27 cellular contexts compared by ENCODE assay signal in the genomic region with DNA sequence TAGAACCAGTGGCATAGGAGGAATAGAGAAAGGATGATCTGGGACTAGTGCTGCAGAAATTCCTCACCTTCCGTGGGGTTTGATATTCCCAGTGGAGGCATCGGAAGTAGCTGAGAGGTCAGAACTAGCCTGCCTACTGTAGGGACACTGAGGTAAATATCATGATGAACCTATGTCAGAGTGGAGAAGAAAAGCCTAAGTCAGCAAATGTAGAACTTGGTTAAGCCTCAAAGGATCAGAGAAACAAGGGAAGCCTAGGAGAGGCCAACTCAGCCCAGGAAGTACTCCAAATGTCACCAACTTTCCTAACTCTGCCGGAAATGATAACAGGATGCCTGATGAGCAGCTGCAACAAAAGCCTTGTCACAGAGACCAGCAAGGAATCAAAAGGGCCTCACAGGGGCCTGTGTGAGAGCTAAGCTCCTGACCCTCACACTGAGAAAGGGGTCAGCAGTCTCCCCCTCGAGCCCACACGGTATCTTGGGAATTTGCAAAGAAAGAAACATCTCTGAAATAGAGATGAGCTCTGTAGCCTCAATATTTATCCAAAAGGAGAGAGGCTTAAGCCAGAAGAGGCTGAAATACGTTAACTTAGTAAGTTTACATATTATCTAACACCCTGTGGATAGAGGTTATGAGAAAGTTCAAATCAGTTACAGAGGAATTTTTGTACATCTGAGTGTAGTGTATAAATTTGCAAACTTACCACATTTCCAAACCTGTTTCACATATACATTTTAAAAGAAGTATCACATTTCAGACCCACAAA.
DNase-seq lines count a peak whose midpoint lies in the region; ATAC-seq and TF ChIP-seq lines count a peak whose summit lies in the region.
"Had no signal": no experiment of that assay in that cellular context is flagged by ENCODE, and none has a peak within 500 bp of the region (broad histone marks: within the 10 kb centered on the region; RNA-seq: fewer than 3 reads in every experiment).

No MANE protein-coding gene starts in this region.

- no peak overlapping the region for H3K4me3 ChIP-seq in GM23338
- H3K4me3 ChIP-seq in astrocyte of the spinal cord (ENCODE audit: low read depth, low read length): no peak overlapping the region
- no peak overlapping the region for H3K4me3 ChIP-seq in fibroblast of villous mesenchyme (ENCODE audit: low read depth, low read length)
- no peak overlapping the region for H3K4me3 ChIP-seq in osteoblast (ENCODE audit: insufficient read depth, low read length)
- H3K4me3 ChIP-seq in gastrocnemius medialis: no peak overlapping the region
- H3K4me3 ChIP-seq: body of pancreas, pancreas, Peyer's patch, right lobe of liver, SJSA1, upper lobe of left lung had no signal

- TF ChIP-seq POLR2A in GM18505 (IDR thresholded peaks at IDR 0.05; ENCODE audit: borderline replicate concordance, extremely low read depth, insufficient read depth, insufficient read length) (no peak), gastrocnemius medialis (IDR thresholded peaks at IDR 0.05) (no peak)

- no peaks in the 10 kb centered on the region for H3K9me3 Mint-ChIP-seq in GM23338
- H3K9me3 Mint-ChIP-seq: activated CD4-positive, alpha-beta T cell treated with anti-CD3 and anti-CD28 coated beads, Interleukin-2, amount 10 ng/mL, durations not matched to agents 24 days and 14 days; activated naive CD4-positive, alpha-beta T cell treated with anti-CD3 and anti-CD28 coated beads, Interleukin-2, amount 50 U/mL, for 24 hours had no signal

- no peaks in the 10 kb centered on the region for H3K36me3 Mint-ChIP-seq in GM23338 (ENCODE audit: low read depth)
- H3K36me3 Mint-ChIP-seq: activated naive CD4-positive, alpha-beta T cell treated with anti-CD3 and anti-CD28 coated beads, Interleukin-2, amount 50 U/mL, for 24 hours; immature natural killer cell had no signal

- in situ Hi-C loops in astrocyte of the spinal cord (cut with HindIII; ENCODE audit: low sequenced_read_pairs): no loop called here
- in situ Hi-C loops in gastrocnemius medialis (cut with MboI; ENCODE audit: low sequenced_read_pairs in 4 of 4): no loop called here

- H3K27me3 Mint-ChIP-seq in GM23338 (ENCODE audit: insufficient read depth, low read depth, poor library complexity): no peaks in the 10 kb centered on the region
- H3K27me3 Mint-ChIP-seq: activated CD4-positive, alpha-beta T cell treated with anti-CD3 and anti-CD28 coated beads, Interleukin-2, amount 10 ng/mL, durations not matched to agents 24 days and 14 days; activated naive CD4-positive, alpha-beta T cell treated with anti-CD3 and anti-CD28 coated beads, Interleukin-2, amount 50 U/mL, for 24 hours had no signal

- H3K27me3 ChIP-seq in GM23338 (ENCODE audit: insufficient read depth) (no peaks in the 10 kb centered on the region), osteoblast (ENCODE audit: insufficient read depth, low read length) (no peaks in the 10 kb centered on the region), gastrocnemius medialis (no peaks in the 10 kb centered on the region)
- H3K27me3 ChIP-seq: body of pancreas, pancreas, Peyer's patch, right lobe of liver, SJSA1, upper lobe of left lung had no signal

- H4K20me1 ChIP-seq in GM23338 (replicated peaks; ENCODE audit: insufficient read depth) (no peaks in the 10 kb centered on the region), osteoblast (ENCODE audit: insufficient read depth, low read length) (no peaks in the 10 kb centered on the region)

- H2AFZ ChIP-seq in GM23338: peak overlapping the region; percentile 49; the same call in 1 of the 2 replicates
- H2AFZ ChIP-seq in osteoblast (ENCODE audit: low read length): peak overlapping the region; percentile 69

- no peaks in the 10 kb centered on the region for H3F3A ChIP-seq in GM23338 (replicated peaks; ENCODE audit: low read depth)

- H3K79me2 ChIP-seq in GM23338 (replicated peaks; ENCODE audit: insufficient read depth) (no peaks in the 10 kb centered on the region), osteoblast (ENCODE audit: insufficient read depth, low read length) (no peaks in the 10 kb centered on the region)

- H3K27ac ChIP-seq in GM23338 (ENCODE audit: low read depth) (no peak overlapping the region), osteoblast (ENCODE audit: low read depth, low read length) (no peak overlapping the region), gastrocnemius medialis (no peak overlapping the region)
- H3K27ac ChIP-seq: body of pancreas, C4-2B, pancreas, Peyer's patch, right lobe of liver, SJSA1, VCaP had no signal

- intact Hi-C loops in gastrocnemius medialis (cut with DNase I; ENCODE audit: low total_unique reads): no loop called here

- peaks cover 6% of the 10 kb centered on the region; the same call in 2 of the 3 replicates for H3K4me1 Mint-ChIP-seq in GM23338
- H3K4me1 Mint-ChIP-seq: activated CD4-positive, alpha-beta T cell treated with anti-CD3 and anti-CD28 coated beads, Interleukin-2, amount 10 ng/mL, durations not matched to agents 24 days and 14 days; activated naive CD4-positive, alpha-beta T cell treated with anti-CD3 and anti-CD28 coated beads, Interleukin-2, amount 50 U/mL, for 24 hours; immature natural killer cell had no signal

- TF ChIP-seq CTCF in GM23338 (conservative IDR thresholded peaks at IDR 0.05; ENCODE audit: low read depth in 2 of 2): no peak
- no peak for TF ChIP-seq CTCF in astrocyte of the spinal cord (IDR thresholded peaks at IDR 0.05; ENCODE audit: low read depth, low read length)
- no peak for TF ChIP-seq CTCF in fibroblast of villous mesenchyme (IDR thresholded peaks at IDR 0.05; ENCODE audit: insufficient read depth, low read depth, low read length)
- TF ChIP-seq CTCF in osteoblast (IDR thresholded peaks at IDR 0.05; ENCODE audit: extremely low read depth, low read depth, low read length): no peak
- TF ChIP-seq CTCF in gastrocnemius medialis (IDR thresholded peaks at IDR 0.05 in 4 of 5, conservative IDR thresholded peaks at IDR 0.05 in 1 of 5): no peak

- ATAC-seq in GM23338: no peak
- ATAC-seq in HG03460 (IDR thresholded peaks at IDR 0.05; ENCODE audit: unreplicated experiment): no peak
- no peak for ATAC-seq in GM18505 (IDR thresholded peaks at IDR 0.05; ENCODE audit: unreplicated experiment)
- ATAC-seq in gastrocnemius medialis: no peak
- ATAC-seq: body of pancreas, pancreas had no signal

- no peak overlapping the region for H3K27ac Mint-ChIP-seq in GM23338
- H3K27ac Mint-ChIP-seq: activated CD4-positive, alpha-beta T cell treated with anti-CD3 and anti-CD28 coated beads, Interleukin-2, amount 10 ng/mL, durations not matched to agents 24 days and 14 days; activated naive CD4-positive, alpha-beta T cell treated with anti-CD3 and anti-CD28 coated beads, Interleukin-2, amount 50 U/mL, for 24 hours; immature natural killer cell; T-helper 1 cell treated with Interleukin-12 subunit alpha and Interleukin-12 subunit beta and Interleukin-4 antibody, amounts not matched to agents 30 μg/mL and 1 μg/mL, for 36 hours had no signal

- no peaks in the 10 kb centered on the region for H3K4me1 ChIP-seq in GM23338 (ENCODE audit: insufficient read depth)
- no peaks in the 10 kb centered on the region for H3K4me1 ChIP-seq in osteoblast (ENCODE audit: insufficient read depth, low read length)
- H3K4me1 ChIP-seq in gastrocnemius medialis: no peaks in the 10 kb centered on the region
- H3K4me1 ChIP-seq: body of pancreas, pancreas, Peyer's patch, right lobe of liver had no signal

- no peak overlapping the region for H3K4me3 Mint-ChIP-seq in GM23338
- H3K4me3 Mint-ChIP-seq: activated CD4-positive, alpha-beta T cell treated with anti-CD3 and anti-CD28 coated beads, Interleukin-2, amount 10 ng/mL, durations not matched to agents 24 days and 14 days; activated naive CD4-positive, alpha-beta T cell treated with anti-CD3 and anti-CD28 coated beads, Interleukin-2, amount 50 U/mL, for 24 hours; immature natural killer cell; T-helper 1 cell treated with Interleukin-12 subunit alpha and Interleukin-12 subunit beta and Interleukin-4 antibody, amounts not matched to agents 30 μg/mL and 1 μg/mL, for 36 hours had no signal

- H3K36me3 ChIP-seq in GM23338 (ENCODE audit: insufficient read depth) (no peaks in the 10 kb centered on the region), osteoblast (ENCODE audit: insufficient read depth, low read length) (no peaks in the 10 kb centered on the region), gastrocnemius medialis (no peaks in the 10 kb centered on the region)
- H3K36me3 ChIP-seq: pancreas, Peyer's patch, right lobe of liver, SJSA1, upper lobe of left lung had no signal

- H3K9me2 ChIP-seq in GM23338 (ENCODE audit: insufficient read depth): no peaks in the 10 kb centered on the region; the same call in 1 of the 2 replicates

- H3K9me3 ChIP-seq in osteoblast (ENCODE audit: low read depth, low read length) (no peaks in the 10 kb centered on the region), gastrocnemius medialis (no peaks in the 10 kb centered on the region)
- H3K9me3 ChIP-seq: body of pancreas, pancreas, Peyer's patch, right lobe of liver, SJSA1, upper lobe of left lung had no signal

- H3K4me2 ChIP-seq in GM23338 (no peak overlapping the region), osteoblast (ENCODE audit: insufficient read depth, low read length) (no peak overlapping the region)

- DNase-seq in GM23338 (ENCODE audit: low spot score): peak; percentile 2
- DNase-seq in astrocyte of the spinal cord (ENCODE audit: low read depth, low spot score): peak; percentile 56
- peak; percentile 26 for DNase-seq in fibroblast of villous mesenchyme (ENCODE audit: low read depth)
- no peak for DNase-seq in osteoblast (ENCODE audit: insufficient read length, low spot score, missing footprints)
- DNase-seq in effector CD4-positive, alpha-beta T cell: no peak
- no peak for DNase-seq in gastrocnemius medialis
- DNase-seq: ACHN; activated CD4-positive, alpha-beta T cell treated with anti-CD3 and anti-CD28 coated beads, Interleukin-2, amount 10 ng/mL, durations not matched to agents 24 days and 14 days; body of pancreas; cortex of kidney; EL; H7; immature natural killer cell; NCI-H1417 treated with DMSO at 0.1 percent for 48 hours; NCI-H2107; NK-92 treated with Interleukin-12 subunit alpha and Interleukin-12 subunit beta, amount 100 ng/mL, for 24 hours; pancreas; Peyer's patch; right lobe of liver; upper lobe of left lung had no signal

Comparison
In these comparisons a context has a peak if more than half of its experiments do, and no peak if none do; other contexts are left out.
1. DNase-seq: peak in GM23338 (single experiment), astrocyte of the spinal cord (single experiment) and fibroblast of villous mesenchyme (single experiment); none in osteoblast (single experiment), effector CD4-positive, alpha-beta T cell (single experiment) and gastrocnemius medialis (0 of 2).